ENCODE assay signal across 1 cellular context in genomic region chr2:85770369-85770768, GRCh38.
TF ChIP-seq lines count a peak whose summit lies in the region.

No MANE protein-coding gene starts in this region.

TF ChIP-seq in endothelial cell of umbilical vein, 7 proteins besides CTCF, POLR2A, EP300 and RAD21 (continued from another document):
- TF ChIP-seq POLR2AphosphoS5 (IDR thresholded peaks at IDR 0.05; ENCODE audit: insufficient read depth, low read depth, low read length) (no peak), MYC (IDR thresholded peaks at IDR 0.05; ENCODE audit: low read depth, low read length) (no peak)
- TF ChIP-seq, protein P1, sequence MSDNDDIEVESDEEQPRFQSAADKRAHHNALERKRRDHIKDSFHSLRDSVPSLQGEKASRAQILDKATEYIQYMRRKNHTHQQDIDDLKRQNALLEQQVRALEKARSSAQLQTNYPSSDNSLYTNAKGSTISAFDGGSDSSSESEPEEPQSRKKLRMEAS (IDR thresholded peaks at IDR 0.05; ENCODE audit: insufficient read depth, insufficient read length): no peak
TF ChIP-seq in endothelial cell of umbilical vein: peak in this region for 0.
